16 cellular contexts compared by ENCODE assay signal in genomic region chr2:42941633-42942176, GRCh38.
DNase-seq lines count a peak whose midpoint lies in the region; ATAC-seq and TF ChIP-seq lines count a peak whose summit lies in the region.
"Had no signal": no experiment of that assay in that cellular context is flagged by ENCODE, and none has a peak within 500 bp of the region (broad histone marks: within the 10 kb centered on the region; RNA-seq: fewer than 3 reads in every experiment).

No MANE protein-coding gene starts in this region.

- no peaks in the 10 kb centered on the region for H3K27me3 Mint-ChIP-seq in memory B cell
- no peaks in the 10 kb centered on the region for H3K27me3 Mint-ChIP-seq in activated T-helper 17 cell treated with anti-CD3 and anti-CD28 coated beads, Interleukin-2, amount 50 U/mL, for 72 hours
- H3K27me3 Mint-ChIP-seq: B cell had no signal

- no peak for TF ChIP-seq EP300 in suprapubic skin (IDR thresholded peaks at IDR 0.05)

- peaks cover 6 to 8% of the 10 kb centered on the region in 2 donors for H3K4me1 ChIP-seq in ascending aorta
- peaks cover 54% of the 10 kb centered on the region for H3K4me1 ChIP-seq in left ventricle myocardium inferior
- peaks cover 35% of the 10 kb centered on the region for H3K4me1 ChIP-seq in vagina
- H3K4me1 ChIP-seq in suprapubic skin: peaks cover 33% of the 10 kb centered on the region

- no peak for TF ChIP-seq CTCF in ascending aorta (IDR thresholded peaks at IDR 0.05)
- no peak for TF ChIP-seq CTCF in left ventricle myocardium inferior (IDR thresholded peaks at IDR 0.05; ENCODE audit: borderline replicate concordance)
- TF ChIP-seq CTCF in vagina (IDR thresholded peaks at IDR 0.05): no peak
- TF ChIP-seq CTCF in suprapubic skin (IDR thresholded peaks at IDR 0.05): no peak

- H3K36me3 Mint-ChIP-seq in memory B cell: no peaks in the 10 kb centered on the region
- H3K36me3 Mint-ChIP-seq in activated T-helper 17 cell treated with anti-CD3 and anti-CD28 coated beads, Interleukin-2, amount 50 U/mL, for 72 hours (ENCODE audit: low read depth): no peaks in the 10 kb centered on the region
- H3K36me3 Mint-ChIP-seq: CD8-positive, alpha-beta T cell had no signal

- intact Hi-C loops in ascending aorta (cut with DNase I) (no loop called here), left ventricle myocardium inferior (cut with micrococcal nuclease) (loop anchor here (10.0 kb wide), 2 partner anchors 283 to 543 kb away; partner anchors contain the start of gene ZFP36L2), vagina (cut with DNase I) (no loop called here)

- peak overlapping the region; percentile 2 to 40 for H3K27ac ChIP-seq in ascending aorta
- H3K27ac ChIP-seq in left ventricle myocardium inferior (replicated peaks): peak overlapping the region; percentile 62
- peak overlapping the region; percentile 13 for H3K27ac ChIP-seq in vagina
- H3K27ac ChIP-seq in suprapubic skin: no peak overlapping the region
- H3K27ac ChIP-seq: GM23248, PC-9 had no signal

- H3K4me3 ChIP-seq in ascending aorta (no peak overlapping the region), left ventricle myocardium inferior (no peak overlapping the region), vagina (no peak overlapping the region), suprapubic skin (no peak overlapping the region)
- H3K4me3 ChIP-seq: GM23248, PC-9 had no signal

- H3K9me3 Mint-ChIP-seq in memory B cell: no peaks in the 10 kb centered on the region
- H3K9me3 Mint-ChIP-seq in activated T-helper 17 cell treated with anti-CD3 and anti-CD28 coated beads, Interleukin-2, amount 50 U/mL, for 72 hours: no peaks in the 10 kb centered on the region
- H3K9me3 Mint-ChIP-seq: CD8-positive, alpha-beta T cell had no signal

- H3K4me3 Mint-ChIP-seq in memory B cell: no peak overlapping the region
- no peak overlapping the region for H3K4me3 Mint-ChIP-seq in activated T-helper 17 cell treated with anti-CD3 and anti-CD28 coated beads, Interleukin-2, amount 50 U/mL, for 72 hours
- H3K4me3 Mint-ChIP-seq: B cell; CD8-positive, alpha-beta T cell had no signal

- no peaks in the 10 kb centered on the region for H3K9me3 ChIP-seq in ascending aorta
- no peaks in the 10 kb centered on the region for H3K9me3 ChIP-seq in left ventricle myocardium inferior (replicated peaks)
- no peaks in the 10 kb centered on the region for H3K9me3 ChIP-seq in vagina
- no peaks in the 10 kb centered on the region for H3K9me3 ChIP-seq in suprapubic skin

- peak overlapping the region; percentile 11 for H3K27ac Mint-ChIP-seq in memory B cell
- no peak overlapping the region for H3K27ac Mint-ChIP-seq in activated T-helper 17 cell treated with anti-CD3 and anti-CD28 coated beads, Interleukin-2, amount 50 U/mL, for 72 hours
- H3K27ac Mint-ChIP-seq: B cell; CD8-positive, alpha-beta T cell had no signal

- TF ChIP-seq POLR2A in vagina (IDR thresholded peaks at IDR 0.05) (no peak), suprapubic skin (IDR thresholded peaks at IDR 0.05) (no peak)

- DNase-seq in ascending aorta (ENCODE audit: low spot score in 2 of 2) (no peak), left ventricle myocardium inferior (no peak), memory B cell (ENCODE audit: low spot score in 2 of 2) (no peak), vagina (ENCODE audit: extremely low spot score in 2 of 2) (no peak), suprapubic skin (ENCODE audit: low spot score in 2 of 2) (no peak), NCI-H187 treated with DMSO at 0.1 percent for 48 hours (lab: John Stamatoyannopoulos, UW) (no peak)
- DNase-seq: CD8-positive, alpha-beta T cell; GM23248; HCEC 1CT; NCI-H1417; NCI-H1930; NCI-H2171; NCI-H774; PC-9 had no signal

- H3K36me3 ChIP-seq in ascending aorta: no peaks in the 10 kb centered on the region
- H3K36me3 ChIP-seq in left ventricle myocardium inferior: no peaks in the 10 kb centered on the region
- no peaks in the 10 kb centered on the region for H3K36me3 ChIP-seq in vagina
- no peaks in the 10 kb centered on the region for H3K36me3 ChIP-seq in suprapubic skin

- ATAC-seq in memory B cell (ENCODE audit: low read depth): no peak
- ATAC-seq in activated T-helper 17 cell treated with anti-CD3 and anti-CD28 coated beads, Interleukin-2, amount 50 U/mL, for 72 hours (replicated peaks): no peak
- ATAC-seq: CD8-positive, alpha-beta T cell had no signal

- peaks cover 3% of the 10 kb centered on the region for H3K4me1 Mint-ChIP-seq in memory B cell
- no peaks in the 10 kb centered on the region for H3K4me1 Mint-ChIP-seq in activated T-helper 17 cell treated with anti-CD3 and anti-CD28 coated beads, Interleukin-2, amount 50 U/mL, for 72 hours

- H3K27me3 ChIP-seq in ascending aorta: no peaks in the 10 kb centered on the region
- H3K27me3 ChIP-seq in left ventricle myocardium inferior (ENCODE audit: low read depth): no peaks in the 10 kb centered on the region
- H3K27me3 ChIP-seq in vagina: no peaks in the 10 kb centered on the region
- H3K27me3 ChIP-seq in suprapubic skin: no peaks in the 10 kb centered on the region

- 95% methylated on average over 3 of the region's 3 CpGs for WGBS in suprapubic skin
